Comparison of ENCODE assay signal across 29 cellular contexts in genomic region chr10:129455625-129456024, GRCh38.
"Had no signal": no experiment of that assay in that cellular context is flagged by ENCODE, and none has a peak within 500 bp of the region (broad histone marks: within the 10 kb centered on the region; RNA-seq: fewer than 3 reads in every experiment).

No MANE protein-coding gene starts in this region.

- H3K4me1 ChIP-seq: neural progenitor cell, parathyroid adenoma, right lobe of liver, sigmoid colon, suprapubic skin, testis, tibial artery, transverse colon, upper lobe of right lung, uterus had no signal

- H3K9me3 ChIP-seq: ovary, psoas muscle, right lobe of liver, suprapubic skin, testis, tibial artery, transverse colon, upper lobe of right lung, uterus had no signal

- H3K4me2 ChIP-seq: neural progenitor cell, smooth muscle cell had no signal

- H3K27ac ChIP-seq: neural progenitor cell, ovary, parathyroid adenoma, psoas muscle, right lobe of liver, sigmoid colon, suprapubic skin, testis, tibial artery, transverse colon, upper lobe of right lung, uterus had no signal

- DNase-seq: naive thymus-derived CD4-positive, alpha-beta T cell; natural killer cell; occipital lobe; ovary; posterior cingulate gyrus; psoas muscle; right lobe of liver; sigmoid colon; spleen; stimulated activated CD4-positive, alpha-beta T cell treated with anti-CD3 and anti-CD28 coated beads, Interleukin-12 subunit alpha, Interleukin-12 subunit beta, amount 100 ng/mL, for 4 hours; stimulated activated CD4-positive, alpha-beta T cell treated with anti-CD3 and anti-CD28 coated beads, Interleukin-1b, Interleukin-23, amount 100 ng/mL, for 48 hours; stimulated activated CD4-positive, alpha-beta T cell treated with anti-CD3 and anti-CD28 coated beads, Interleukin-4, amount 100 ng/mL, for 1 hour; stimulated activated CD4-positive, alpha-beta T cell treated with anti-CD3 and anti-CD28 coated beads, Interleukin-4, amount 100 ng/mL, for 4 hours; stimulated activated CD8-positive, alpha-beta memory T cell treated with anti-CD3 and anti-CD28 coated beads, Interleukin-4, amount 100 ng/mL, for 48 hours; stimulated activated naive CD4-positive, alpha-beta T cell; stimulated activated naive CD8-positive, alpha-beta T cell treated with anti-CD3 and anti-CD28 coated beads, Interleukin-15, amount 100 ng/mL, for 72 hours; stimulated activated naive CD8-positive, alpha-beta T cell treated with anti-CD3 and anti-CD28 coated beads, Interleukin-15, Interleukin-2, amounts not matched to agents 100 U/mL and 50 U/mL, for 24 hours; substantia nigra; testis; tibial artery; transverse colon; upper lobe of right lung; uterus had no signal

- H3K79me2 ChIP-seq: parathyroid adenoma had no signal

- ATAC-seq: naive thymus-derived CD4-positive, alpha-beta T cell; natural killer cell; psoas muscle; right lobe of liver; stimulated activated memory B cell treated with anti-CD40 and anti-IgM and Interleukin-4, amounts not matched to agents 10 μg/mL and 1 μg/mL and 100 μg/mL, for 72 hours; stimulated activated naive CD8-positive, alpha-beta T cell treated with anti-CD3 and anti-CD28 coated beads, Interleukin-15, amount 100 ng/mL, for 72 hours; stimulated activated naive CD8-positive, alpha-beta T cell treated with anti-CD3 and anti-CD28 coated beads, Interleukin-15, Interleukin-2, amounts not matched to agents 100 U/mL and 50 U/mL, for 24 hours; upper lobe of right lung had no signal

- H3K27me3 ChIP-seq: neural progenitor cell, ovary, right lobe of liver, testis, uterus had no signal

- H3K9ac ChIP-seq: neural progenitor cell, parathyroid adenoma had no signal

- H3K4me3 ChIP-seq: neural progenitor cell, ovary, psoas muscle, right lobe of liver, sigmoid colon, skin epidermis, smooth muscle cell, spleen, suprapubic skin, testis, tibial artery, transverse colon, upper lobe of right lung, uterus had no signal

- H2AFZ ChIP-seq: neural progenitor cell, parathyroid adenoma had no signal

- H3K36me3 ChIP-seq: neural progenitor cell, ovary, right lobe of liver, sigmoid colon, spleen, suprapubic skin, tibial artery, transverse colon, upper lobe of right lung, uterus had no signal
